ENCODE assay signal across 20 cellular contexts in genomic region chr19:2246801-2247361, GRCh38. TPM values are rescaled to one million over a fixed set of nuclear protein-coding genes. Genes with fewer than 3 reads are reported as not detected.
DNase-seq lines count a peak whose midpoint lies in the region; ATAC-seq and TF ChIP-seq lines count a peak whose summit lies in the region.
"Had no signal": no experiment of that assay in that cellular context is flagged by ENCODE, and none has a peak within 500 bp of the region (broad histone marks: within the 10 kb centered on the region; RNA-seq: fewer than 3 reads in every experiment).

No MANE protein-coding gene starts in this region.

- H2BK5ac ChIP-seq in mesenchymal stem cell (ENCODE audit: low read depth, low read length, poor library complexity, severe bottlenecking) = no peak overlapping the region

- peaks cover 11% of the 10 kb centered on the region for H3K4me1 Mint-ChIP-seq in activated naive CD8-positive, alpha-beta T cell treated with anti-CD3 and anti-CD28 coated beads, Interleukin-2, amount 50 U/mL, for 24 hours

- H3K27ac Mint-ChIP-seq in activated naive CD8-positive, alpha-beta T cell treated with anti-CD3 and anti-CD28 coated beads, Interleukin-2, amount 50 U/mL, for 24 hours = no peak overlapping the region
- H3K27ac Mint-ChIP-seq: CD4-positive, CD25-positive, alpha-beta regulatory T cell; stimulated activated memory B cell treated with anti-CD40 and anti-IgM and Interleukin-4, amounts not matched to agents 10 μg/mL and 1 μg/mL and 100 μg/mL, for 72 hours had no signal

- H2AFZ ChIP-seq in PC-3 (ENCODE audit: low read length) (no peak overlapping the region), mesenchymal stem cell (ENCODE audit: low read depth, low read length) (no peak overlapping the region)

- no peak overlapping the region for H4K91ac ChIP-seq in mesenchymal stem cell (ENCODE audit: low read length)

- H3K9me3 Mint-ChIP-seq in activated naive CD8-positive, alpha-beta T cell treated with anti-CD3 and anti-CD28 coated beads, Interleukin-2, amount 50 U/mL, for 24 hours = no peaks in the 10 kb centered on the region
- H3K9me3 Mint-ChIP-seq: CD4-positive, CD25-positive, alpha-beta regulatory T cell; stimulated activated memory B cell treated with anti-CD40 and anti-IgM and Interleukin-4, amounts not matched to agents 10 μg/mL and 1 μg/mL and 100 μg/mL, for 72 hours had no signal

- no TSS peak for BruUV-seq in PC-3 (replicated peaks; lab: Mats Ljungman, UMichigan)

- H3K9me2 ChIP-seq in PC-3 (replicated peaks; ENCODE audit: low read length) = no peaks in the 10 kb centered on the region

- ATAC-seq in PC-3 (peak; percentile 67), HG02852 (IDR thresholded peaks at IDR 0.05; ENCODE audit: unreplicated experiment) (no peak), GM21515 (IDR thresholded peaks at IDR 0.05; ENCODE audit: unreplicated experiment) (no peak)
- no peak for ATAC-seq in activated naive CD8-positive, alpha-beta T cell treated with anti-CD3 and anti-CD28 coated beads, Interleukin-2, amount 50 U/mL, for 24 hours
- ATAC-seq: foreskin keratinocyte had no signal

- no peak overlapping the region for H2BK15ac ChIP-seq in mesenchymal stem cell (ENCODE audit: low read depth, poor library complexity, severe bottlenecking)

- POLR2A ChIA-PET in PC-3 (lab: Charles Lee; ENCODE audit: unreplicated experiment) = no interaction called here

- no peak overlapping the region for H3K14ac ChIP-seq in mesenchymal stem cell (ENCODE audit: low read length in 2 of 2)

- H3K4me1 ChIP-seq in PC-3 (ENCODE audit: insufficient read depth, low read length) = no peaks in the 10 kb centered on the region
- H3K4me1 ChIP-seq in mesenchymal stem cell (ENCODE audit: control insufficient read depth, insufficient read depth, low read depth, low read length) = peaks cover 16% of the 10 kb centered on the region
- H3K4me1 ChIP-seq: foreskin keratinocyte, SJSA1 had no signal

- peaks cover 16% of the 10 kb centered on the region for H4K20me1 ChIP-seq in PC-3 (ENCODE audit: low read length)

- no peak overlapping the region for H3K9ac ChIP-seq in PC-3 (ENCODE audit: low read length)
- no peak overlapping the region for H3K9ac ChIP-seq in mesenchymal stem cell (ENCODE audit: low read length)

- H3K9me3 ChIP-seq in PC-3 (ENCODE audit: low read length) (no peaks in the 10 kb centered on the region), mesenchymal stem cell (ENCODE audit: control insufficient read depth, low read length) (no peaks in the 10 kb centered on the region)
- H3K9me3 ChIP-seq: SJSA1 had no signal

- no peak overlapping the region for H3K4me3 Mint-ChIP-seq in activated naive CD8-positive, alpha-beta T cell treated with anti-CD3 and anti-CD28 coated beads, Interleukin-2, amount 50 U/mL, for 24 hours
- H3K4me3 Mint-ChIP-seq: CD4-positive, CD25-positive, alpha-beta regulatory T cell; stimulated activated memory B cell treated with anti-CD40 and anti-IgM and Interleukin-4, amounts not matched to agents 10 μg/mL and 1 μg/mL and 100 μg/mL, for 72 hours had no signal

- H2BK12ac ChIP-seq in mesenchymal stem cell (ENCODE audit: low read length in 2 of 2) = no peak overlapping the region

- no peaks in the 10 kb centered on the region for H3F3A ChIP-seq in PC-3 (ENCODE audit: low read length, unreplicated experiment)

- H4K8ac ChIP-seq in mesenchymal stem cell (ENCODE audit: low read length) = no peak overlapping the region

- no peak overlapping the region for H3K23ac ChIP-seq in mesenchymal stem cell (ENCODE audit: low read length in 2 of 2)

- H2BK120ac ChIP-seq in mesenchymal stem cell (ENCODE audit: low read depth, low read length) = no peak overlapping the region

- H3K4ac ChIP-seq in mesenchymal stem cell (ENCODE audit: low read depth in 1 of 2, low read length in 2 of 2) = no peak overlapping the region

- no peaks in the 10 kb centered on the region for H3K27me3 Mint-ChIP-seq in activated naive CD8-positive, alpha-beta T cell treated with anti-CD3 and anti-CD28 coated beads, Interleukin-2, amount 50 U/mL, for 24 hours
- H3K27me3 Mint-ChIP-seq: CD4-positive, CD25-positive, alpha-beta regulatory T cell had no signal

- H3K27ac ChIP-seq in PC-3 (ENCODE audit: low read length) (no peak overlapping the region), mesenchymal stem cell (ENCODE audit: low read length, poor library complexity, severe bottlenecking) (peak overlapping the region; percentile 59)
- H3K27ac ChIP-seq: foreskin keratinocyte, SJSA1 had no signal

- H3K4me3 ChIP-seq in PC-3 (ENCODE audit: low read length) = no peak overlapping the region
- H3K4me3 ChIP-seq in mesenchymal stem cell (ENCODE audit: insufficient read depth in 1 of 2, low read depth in 1 of 2, low read length in 2 of 2) = no peak overlapping the region
- H3K4me3 ChIP-seq: SJSA1 had no signal

- H3K36me3 ChIP-seq in PC-3 (ENCODE audit: low read depth, low read length) (peaks cover 10% of the 10 kb centered on the region), mesenchymal stem cell (ENCODE audit: control insufficient read depth in 1 of 2, insufficient read depth in 2 of 2, low read depth in 1 of 2, low read length in 2 of 2) (peaks cover 54 to 100% of the 10 kb centered on the region in 2 experiments)

- WGBS in mesenchymal stem cell = 88% methylated on average over 26 of the region's 26 CpGs

- peaks cover 22% of the 10 kb centered on the region for H3K79me2 ChIP-seq in PC-3 (ENCODE audit: low read length)

- no peak overlapping the region for H3K18ac ChIP-seq in mesenchymal stem cell (ENCODE audit: low read depth in 1 of 2, low read length in 2 of 2)

- H3K4me2 ChIP-seq in PC-3 (ENCODE audit: low read length) (no peak overlapping the region), mesenchymal stem cell (ENCODE audit: low read length, poor library complexity, severe bottlenecking) (no peak overlapping the region)

- intact Hi-C loops in PC-3 (cut with micrococcal nuclease) = no loop called here

- TF ChIP-seq CTCF in PC-3 (conservative IDR thresholded peaks at IDR 0.05; ENCODE audit: low read depth, low read length) = no peak

- H3K36me3 Mint-ChIP-seq in activated naive CD8-positive, alpha-beta T cell treated with anti-CD3 and anti-CD28 coated beads, Interleukin-2, amount 50 U/mL, for 24 hours (ENCODE audit: low read depth) = peaks cover 23% of the 10 kb centered on the region
- H3K36me3 Mint-ChIP-seq: CD4-positive, CD25-positive, alpha-beta regulatory T cell had no signal

- no peak overlapping the region for H2AK5ac ChIP-seq in mesenchymal stem cell (ENCODE audit: low read length, severe bottlenecking)

- peaks cover 30% of the 10 kb centered on the region for H3K79me1 ChIP-seq in mesenchymal stem cell (replicated peaks; ENCODE audit: low read length, poor library complexity, severe bottlenecking)

- DNase-seq in Daoy (ENCODE audit: low read depth) (peak; percentile 70), PC-3 (peak; percentile 39), fibroblast of gingiva (ENCODE audit: low read depth) (peak; percentile 48), mesenchymal stem cell (no peak)
- no peak for DNase-seq in activated CD4-positive, alpha-beta T cell treated with anti-CD3 and anti-CD28 coated beads, Interleukin-2, amount 50 U/mL, for 4 hours
- DNase-seq in activated naive CD8-positive, alpha-beta T cell treated with anti-CD3 and anti-CD28 coated beads, Interleukin-2, amount 50 U/mL, for 24 hours = no peak
- DNase-seq: activated CD4-positive, alpha-beta T cell treated with anti-CD3 and anti-CD28 coated beads for 4 hours; activated effector memory CD4-positive, alpha-beta T cell treated with Interleukin-2 at 50 U/mL for 16 hours; CD4-positive, CD25-positive, alpha-beta regulatory T cell; cerebellar nuclear complex; foreskin keratinocyte; H7; Karpas-422; NCI-H510A treated with DMSO at 0.1 percent for 48 hours; occipital lobe had no signal

- no peaks in the 10 kb centered on the region for H3K27me3 ChIP-seq in PC-3 (ENCODE audit: low read length)
- peaks cover 0 to 23% of the 10 kb centered on the region in 2 experiments for H3K27me3 ChIP-seq in mesenchymal stem cell (ENCODE audit: control insufficient read depth in 1 of 2, insufficient read depth in 1 of 2, low read length in 2 of 2)
- H3K27me3 ChIP-seq: SJSA1 had no signal

- CTCF ChIA-PET in PC-3 (lab: Charles Lee) = no interaction called here

RNA-seq across cellular contexts. Expression of gene AMH, which starts 2.2 kb away (rescaled TPM):
- 0.51 and 2.2 TPM in 2 replicates for total RNA-seq in Daoy (2014; rRNA removed; shearing (Covaris generic))
- 6.0 and 7.7 TPM in 2 replicates for total RNA-seq in PC-3 (2014; rRNA removed)
- polyA plus RNA-seq in mesenchymal stem cell (2013, experiment 1 of 2) = 3.1 TPM
- polyA plus RNA-seq in mesenchymal stem cell (2013, experiment 2 of 2) = 3.1 TPM
- total RNA-seq: occipital lobe had no signal
- polyA plus RNA-seq: CD4-positive, CD25-positive, alpha-beta regulatory T cell had no signal

RNA-seq across cellular contexts. Expression of gene JSRP1, which starts 9.3 kb away (rescaled TPM):
- total RNA-seq in Daoy (2014; rRNA removed; shearing (Covaris generic)) = 1.6 TPM in 1 of 2 replicates, not detected in the other
- not detected in 2 replicates for total RNA-seq in PC-3 (2014; rRNA removed)
- 0.17 TPM for polyA plus RNA-seq in mesenchymal stem cell (2013, experiment 1 of 2)
- polyA plus RNA-seq in mesenchymal stem cell (2013, experiment 2 of 2) = 0.10 TPM
- total RNA-seq: foreskin keratinocyte, H7, lower leg skin, occipital lobe, SJSA1 had no signal

RNA-seq across cellular contexts. Expression of gene SF3A2, which starts 10.3 kb away (rescaled TPM):
- total RNA-seq in Daoy (2014; rRNA removed; shearing (Covaris generic)) = 26.3 and 47.7 TPM in 2 replicates
- total RNA-seq in PC-3 (2014; rRNA removed) = 33.8 and 55.5 TPM in 2 replicates
- 66.8 TPM for polyA plus RNA-seq in mesenchymal stem cell (2013, experiment 1 of 2)
- polyA plus RNA-seq in mesenchymal stem cell (2013, experiment 2 of 2) = 60.7 TPM

RNA-seq across cellular contexts. Expression of gene PLEKHJ1, which starts 10.8 kb away (rescaled TPM):
- 70.9 and 101 TPM in 2 replicates for total RNA-seq in Daoy (2014; rRNA removed; shearing (Covaris generic))
- 94.8 and 108 TPM in 2 replicates for total RNA-seq in PC-3 (2014; rRNA removed)
- 53.7 TPM for polyA plus RNA-seq in mesenchymal stem cell (2013, experiment 1 of 2)
- polyA plus RNA-seq in mesenchymal stem cell (2013, experiment 2 of 2) = 52.9 TPM

RNA-seq across cellular contexts. Expression of gene PEAK3, which starts 35.1 kb away (rescaled TPM):
- not detected in 2 replicates for total RNA-seq in Daoy (2014; rRNA removed; shearing (Covaris generic))
- not detected in 2 replicates for total RNA-seq in PC-3 (2014; rRNA removed)
- polyA plus RNA-seq in mesenchymal stem cell (2013, experiment 1 of 2) = 0.75 TPM
- polyA plus RNA-seq in mesenchymal stem cell (2013, experiment 2 of 2) = 0.88 TPM
- total RNA-seq: CD4-positive, CD25-positive, alpha-beta regulatory T cell; foreskin keratinocyte; H7; occipital lobe; SJSA1 had no signal
- polyA plus RNA-seq: foreskin keratinocyte had no signal

Comparison
In these comparisons a context has a peak if more than half of its experiments do, and no peak if none do; other contexts are left out.
1. DNase-seq: peak in Daoy (single experiment), PC-3 (single experiment) and fibroblast of gingiva (single experiment); none in mesenchymal stem cell (single experiment), activated CD4-positive, alpha-beta T cell treated with anti-CD3 and anti-CD28 coated beads, Interleukin-2, amount 50 U/mL, for 4 hours (0 of 2) and activated naive CD8-positive, alpha-beta T cell treated with anti-CD3 and anti-CD28 coated beads, Interleukin-2, amount 50 U/mL, for 24 hours (single experiment).